In the genomic region with DNA sequence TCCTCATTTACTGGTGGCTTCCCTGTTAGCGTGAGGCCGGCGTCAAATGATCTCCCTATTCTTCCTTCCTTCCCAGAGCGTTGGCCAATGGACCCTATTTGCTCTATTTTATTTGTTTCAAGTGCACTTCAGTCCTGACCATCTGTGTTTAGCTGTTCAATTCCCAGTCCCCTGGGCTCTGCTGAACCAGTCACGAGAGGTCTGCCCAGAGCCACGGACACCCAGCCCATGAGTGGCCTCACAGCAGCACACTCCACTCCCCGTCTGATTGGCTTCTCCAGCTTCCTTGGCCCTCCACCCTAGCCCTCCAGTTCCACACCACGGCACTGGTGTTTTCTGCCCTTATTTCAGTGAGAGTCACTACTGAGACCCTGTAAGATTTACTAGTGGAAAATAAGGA, we compare ENCODE assay signal across 19 cellular contexts.
DNase-seq lines count a peak whose midpoint lies in the region; ATAC-seq and TF ChIP-seq lines count a peak whose summit lies in the region.
"Had no signal": no experiment of that assay in that cellular context is flagged by ENCODE, and none has a peak within 500 bp of the region (broad histone marks: within the 10 kb centered on the region; RNA-seq: fewer than 3 reads in every experiment).

No MANE protein-coding gene starts in this region.

- H3K27me3 ChIP-seq in GM23248 (replicated peaks; ENCODE audit: insufficient read depth), result no peaks in the 10 kb centered on the region
- no peaks in the 10 kb centered on the region for H3K27me3 ChIP-seq in duodenal mucosa (ENCODE audit: control insufficient read depth in 1 of 2, insufficient read depth in 2 of 2, low read length in 2 of 2)
- H3K27me3 ChIP-seq in lower lobe of right lung (ENCODE audit: low read depth), result no peaks in the 10 kb centered on the region
- H3K27me3 ChIP-seq in skeletal muscle tissue (ENCODE audit: control insufficient read depth in 3 of 3, insufficient read depth in 3 of 3, low read length in 3 of 3), result no peaks in the 10 kb centered on the region
- no peaks in the 10 kb centered on the region for H3K27me3 ChIP-seq in endodermal cell (ENCODE audit: control insufficient read depth, insufficient read depth, low read length, poor library complexity, severe bottlenecking)
- H3K27me3 ChIP-seq: adrenal gland had no signal

- H4K20me1 ChIP-seq in GM23248 (ENCODE audit: insufficient read depth), result no peaks in the 10 kb centered on the region

- peaks cover 99% of the 10 kb centered on the region for H3F3A ChIP-seq in GM23248 (ENCODE audit: insufficient read depth)

- H3K4me1 ChIP-seq in GM23248 (ENCODE audit: insufficient read depth) (peaks cover 12% of the 10 kb centered on the region), duodenal mucosa (ENCODE audit: control insufficient read depth in 1 of 2, insufficient read depth in 2 of 2, low read length in 2 of 2) (peaks cover 0 to 5% of the 10 kb centered on the region in 2 donors), lower lobe of right lung (peaks cover 6% of the 10 kb centered on the region), skeletal muscle tissue (ENCODE audit: control insufficient read depth in 3 of 3, insufficient read depth in 3 of 3, low read length in 3 of 3) (peaks cover 8 to 15% (median 9%) of the 10 kb centered on the region in 3 donors), endodermal cell (ENCODE audit: control insufficient read depth, insufficient read depth, low read length) (no peaks in the 10 kb centered on the region)
- H3K4me1 ChIP-seq: adrenal gland, Caco-2 had no signal

- intact Hi-C loops in lower lobe of right lung (cut with DNase I), result no loop called here

- H3K9ac ChIP-seq in GM23248 (no peak overlapping the region), duodenal mucosa (ENCODE audit: low read depth in 1 of 2, low read length in 2 of 2) (no peak overlapping the region), skeletal muscle tissue (ENCODE audit: low read depth in 1 of 3, low read length in 3 of 3) (no peak overlapping the region), endodermal cell (ENCODE audit: extremely low read depth, low read length, poor library complexity, severe bottlenecking) (no peak overlapping the region)

- no peaks in the 10 kb centered on the region for H3K9me3 Mint-ChIP-seq in endodermal cell
- H3K9me3 Mint-ChIP-seq: activated CD8-positive, alpha-beta T cell treated with anti-CD3 and anti-CD28 coated beads for 36 hours; activated T-helper 17 cell treated with anti-CD3 and anti-CD28 coated beads, Interleukin-2, amount 50 U/mL, for 72 hours; natural killer cell had no signal

- H3K4me3 Mint-ChIP-seq in endodermal cell, result no peak overlapping the region
- H3K4me3 Mint-ChIP-seq: activated CD8-positive, alpha-beta T cell treated with anti-CD3 and anti-CD28 coated beads for 36 hours; activated T-helper 17 cell treated with anti-CD3 and anti-CD28 coated beads, Interleukin-2, amount 50 U/mL, for 72 hours; natural killer cell had no signal

- no peak overlapping the region for H3K4me2 ChIP-seq in GM23248 (ENCODE audit: unreplicated experiment)

- H2AFZ ChIP-seq in GM23248, result no peak overlapping the region

- TF ChIP-seq CTCF in lower lobe of right lung (IDR thresholded peaks at IDR 0.05) (no peak), endodermal cell (conservative IDR thresholded peaks at IDR 0.05) (no peak)

- no peak overlapping the region for H3K27ac Mint-ChIP-seq in endodermal cell
- H3K27ac Mint-ChIP-seq: activated CD8-positive, alpha-beta T cell treated with anti-CD3 and anti-CD28 coated beads for 36 hours; activated T-helper 17 cell treated with anti-CD3 and anti-CD28 coated beads, Interleukin-2, amount 50 U/mL, for 72 hours; natural killer cell had no signal

- no peak for ATAC-seq in lower lobe of right lung
- ATAC-seq: activated CD8-positive, alpha-beta T cell treated with anti-CD3 and anti-CD28 coated beads for 36 hours; activated T-helper 17 cell treated with anti-CD3 and anti-CD28 coated beads, Interleukin-2, amount 50 U/mL, for 72 hours; natural killer cell had no signal

- no peaks in the 10 kb centered on the region for H3K27me3 Mint-ChIP-seq in endodermal cell (ENCODE audit: insufficient read depth)
- H3K27me3 Mint-ChIP-seq: activated CD8-positive, alpha-beta T cell treated with anti-CD3 and anti-CD28 coated beads for 36 hours; activated T-helper 17 cell treated with anti-CD3 and anti-CD28 coated beads, Interleukin-2, amount 50 U/mL, for 72 hours had no signal

- DNase-seq in GM23248 (no peak), lower lobe of right lung (no peak), globus pallidus (ENCODE audit: low spot score) (no peak), dedifferentiated amniotic fluid mesenchymal stem cell (ENCODE audit: extremely low spot score) (no peak), endodermal cell (no peak)
- no peak for DNase-seq in activated CD8-positive, alpha-beta memory T cell treated with anti-CD3 and anti-CD28 coated beads, Interleukin-2, amount 50 U/mL, for 4 hours
- DNase-seq: activated CD8-positive, alpha-beta T cell treated with anti-CD3 and anti-CD28 coated beads for 36 hours; adrenal gland; Caco-2; GDM1; H7; head of caudate nucleus; natural killer cell; NCI-H2107; NCI-H748 treated with DMSO at 0.1 percent for 48 hours; stimulated activated CD4-positive, alpha-beta T cell treated with anti-CD3 and anti-CD28 coated beads, Interleukin-4, amount 100 ng/mL, for 1 hour had no signal

- 86% methylated on average over 8 of the region's 8 CpGs for WGBS in GM23248 (ENCODE audit: low coverage in 1 of 2, low lambda C conversion rate in 2 of 2, missing lambda C conversion rate in 2 of 2), 2 experiments
- 90 to 92% methylated on average over 6 to 8 of the region's 8 CpGs for WGBS in endodermal cell (ENCODE audit: insufficient coverage in 1 of 2, insufficient read length in 1 of 2), 2 experiments

- H3K4me3 ChIP-seq in GM23248, result no peak overlapping the region
- H3K4me3 ChIP-seq in duodenal mucosa (ENCODE audit: low read depth in 1 of 2, low read length in 2 of 2), result no peak overlapping the region
- no peak overlapping the region for H3K4me3 ChIP-seq in lower lobe of right lung
- no peak overlapping the region for H3K4me3 ChIP-seq in skeletal muscle tissue (ENCODE audit: low read length in 3 of 3)
- no peak overlapping the region for H3K4me3 ChIP-seq in endodermal cell (ENCODE audit: low read length)
- H3K4me3 ChIP-seq: adrenal gland had no signal

- peaks cover 85% of the 10 kb centered on the region for H3K36me3 ChIP-seq in GM23248 (ENCODE audit: low read depth)
- H3K36me3 ChIP-seq in duodenal mucosa (ENCODE audit: control insufficient read depth in 1 of 2, insufficient read depth in 2 of 2, low read length in 2 of 2), result no peaks in the 10 kb centered on the region
- no peaks in the 10 kb centered on the region for H3K36me3 ChIP-seq in lower lobe of right lung
- peaks cover 0 to 3% (median 0%) of the 10 kb centered on the region in 3 donors for H3K36me3 ChIP-seq in skeletal muscle tissue (ENCODE audit: control insufficient read depth in 3 of 3, insufficient read depth in 3 of 3, low read length in 3 of 3)
- no peaks in the 10 kb centered on the region for H3K36me3 ChIP-seq in endodermal cell (ENCODE audit: control insufficient read depth, insufficient read depth, low read length)
- H3K36me3 ChIP-seq: adrenal gland had no signal

- peaks cover 76% of the 10 kb centered on the region for H3K79me2 ChIP-seq in GM23248 (ENCODE audit: insufficient read depth)

- no peaks in the 10 kb centered on the region for H3K4me1 Mint-ChIP-seq in endodermal cell
- H3K4me1 Mint-ChIP-seq: activated T-helper 17 cell treated with anti-CD3 and anti-CD28 coated beads, Interleukin-2, amount 50 U/mL, for 72 hours; natural killer cell had no signal

- H3K27ac ChIP-seq in GM23248, result peak overlapping the region; percentile 29
- H3K27ac ChIP-seq in duodenal mucosa (ENCODE audit: low read depth, low read length), result peak overlapping the region; percentile 79
- H3K27ac ChIP-seq in lower lobe of right lung, result peak overlapping the region; percentile 27
- H3K27ac ChIP-seq in skeletal muscle tissue (ENCODE audit: low read depth, low read length), result peak overlapping the region; percentile 36
- H3K27ac ChIP-seq in endodermal cell (ENCODE audit: low read depth, low read length), result no peak overlapping the region

- in situ Hi-C loops in GM23248 (cut with MboI), result no loop called here

- H3K36me3 Mint-ChIP-seq in endodermal cell (ENCODE audit: low read depth), result no peaks in the 10 kb centered on the region
- H3K36me3 Mint-ChIP-seq: natural killer cell had no signal

- no peaks in the 10 kb centered on the region for H3K9me2 ChIP-seq in GM23248 (ENCODE audit: insufficient read depth)

- H3K9me3 ChIP-seq in GM23248 (ENCODE audit: low read depth), result no peaks in the 10 kb centered on the region
- H3K9me3 ChIP-seq in duodenal mucosa (ENCODE audit: control insufficient read depth in 1 of 2, low read length in 2 of 2), result no peaks in the 10 kb centered on the region
- no peaks in the 10 kb centered on the region for H3K9me3 ChIP-seq in lower lobe of right lung
- no peaks in the 10 kb centered on the region for H3K9me3 ChIP-seq in skeletal muscle tissue (ENCODE audit: control insufficient read depth in 3 of 3, low read length in 3 of 3)
- no peaks in the 10 kb centered on the region for H3K9me3 ChIP-seq in endodermal cell (ENCODE audit: control insufficient read depth, low read length)
- H3K9me3 ChIP-seq: adrenal gland, Caco-2 had no signal
